ENCODE assay signal across 8 cellular contexts in genomic region chr1:1371741-1372711, GRCh38. TPM values are rescaled to one million over a fixed set of nuclear protein-coding genes. Genes with fewer than 3 reads are reported as not detected.
DNase-seq lines count a peak whose midpoint lies in the region; ATAC-seq, FAIRE-seq and TF ChIP-seq lines count a peak whose summit lies in the region.

No MANE protein-coding gene starts in this region.

- no peak overlapping the region; a peak in 1 of 4 replicates for H3K4me3 ChIP-seq in SK-N-SH (ENCODE audit: low read depth in 2 of 2, low read length in 1 of 2)

- peak overlapping the region; percentile 59 for H3K4me3 Mint-ChIP-seq in activated naive CD4-positive, alpha-beta T cell treated with anti-CD3 and anti-CD28 coated beads, Interleukin-2, amount 10 ng/mL, durations not matched to agents 7 days and 5 days

- H3K4me2 ChIP-seq in SK-N-SH = no peak overlapping the region

- no peaks in the 10 kb centered on the region for H3K27me3 Mint-ChIP-seq in activated naive CD4-positive, alpha-beta T cell treated with anti-CD3 and anti-CD28 coated beads, Interleukin-2, amount 10 ng/mL, durations not matched to agents 7 days and 5 days

- peaks cover 50% of the 10 kb centered on the region for H3K4me1 Mint-ChIP-seq in activated naive CD4-positive, alpha-beta T cell treated with anti-CD3 and anti-CD28 coated beads, Interleukin-2, amount 10 ng/mL, durations not matched to agents 7 days and 5 days

- TF ChIP-seq CTCF in D721Med (IDR thresholded peaks at IDR 0.05; ENCODE audit: insufficient read depth, missing control alignments) (peak; percentile 63), SK-N-SH (IDR thresholded peaks at IDR 0.05) (peak; percentile 83)

- no peaks in the 10 kb centered on the region for H3K9me3 ChIP-seq in SK-N-SH

- TF ChIP-seq EP300 in SK-N-SH (IDR thresholded peaks at IDR 0.05; ENCODE audit: borderline replicate concordance in 1 of 2, low read depth in 1 of 2, low read length in 1 of 2) = no peak

- DNase-seq in D721Med (ENCODE audit: insufficient read length, low spot score) (no peak), HTR-8/SVneo (ENCODE audit: insufficient read length, low spot score) (peak; percentile 78), SK-N-SH (peak; percentile 93), left ventricle myocardium superior (peak; percentile 80), pons (ENCODE audit: low spot score) (no peak)
- DNase-seq in activated naive CD4-positive, alpha-beta T cell treated with anti-CD3 and anti-CD28 coated beads, Interleukin-2, amount 10 ng/mL, durations not matched to agents 7 days and 5 days = peak; percentile 86
- peak; percentile 53 to 89 (median 72) for DNase-seq in stimulated activated CD4-positive, alpha-beta T cell treated with anti-CD3 and anti-CD28 coated beads, Interleukin-12 subunit alpha, Interleukin-12 subunit beta, amount 100 ng/mL, for 48 hours (ENCODE audit: low read depth in 2 of 3, low spot score in 1 of 3)

- POLR2A ChIA-PET in SK-N-SH (lab: Yijun Ruan, JAX) = interaction anchor here (0.6 to 1.1 kb wide), 3 partner anchors 17 to 27 kb away, joined by 3 to 5 read pairs (median 4); partner anchors contain the start of gene CCNL2

- peaks cover 36% of the 10 kb centered on the region for H3K79me2 ChIP-seq in SK-N-SH (ENCODE audit: insufficient read depth)

- H3K4me1 ChIP-seq in SK-N-SH (ENCODE audit: control insufficient read depth in 1 of 2, insufficient read depth in 2 of 2, low read depth in 1 of 2, low read length in 1 of 2) = peaks cover 0 to 29% of the 10 kb centered on the region in 2 experiments; a peak in 1 of 4 replicates

- intact Hi-C loops in left ventricle myocardium superior (cut with micrococcal nuclease) = no loop called here

- H3K9ac ChIP-seq in SK-N-SH = no peak overlapping the region

- H4K20me1 ChIP-seq in SK-N-SH (ENCODE audit: insufficient read depth) = no peaks in the 10 kb centered on the region

- FAIRE-seq in D721Med (lab: Jason Lieb, UNC) (no peak), HTR-8/SVneo (lab: Jason Lieb, UNC) (no peak)

- peak; percentile 33 for ATAC-seq in left ventricle myocardium superior
- ATAC-seq in HG03565 (IDR thresholded peaks at IDR 0.05; ENCODE audit: unreplicated experiment) = no peak

- peak overlapping the region; percentile 64 for H3K27ac Mint-ChIP-seq in activated naive CD4-positive, alpha-beta T cell treated with anti-CD3 and anti-CD28 coated beads, Interleukin-2, amount 10 ng/mL, durations not matched to agents 7 days and 5 days

- peaks cover 11% of the 10 kb centered on the region for H3K36me3 Mint-ChIP-seq in activated naive CD4-positive, alpha-beta T cell treated with anti-CD3 and anti-CD28 coated beads, Interleukin-2, amount 10 ng/mL, durations not matched to agents 7 days and 5 days

- H3F3A ChIP-seq in SK-N-SH (replicated peaks; ENCODE audit: insufficient read depth) = peaks cover 14% of the 10 kb centered on the region

- peaks cover 0 to 8% of the 10 kb centered on the region in 2 experiments for H3K36me3 ChIP-seq in SK-N-SH (replicated peaks in 1 of 2; ENCODE audit: control insufficient read depth in 1 of 2, insufficient read depth in 2 of 2, low read length in 1 of 2)

- no peaks in the 10 kb centered on the region for H3K9me2 ChIP-seq in SK-N-SH

- peak overlapping the region in 1 of 2 experiments; percentile 8; a peak in 1 of 4 replicates for H3K27ac ChIP-seq in SK-N-SH (ENCODE audit: low read depth in 2 of 2, low read length in 1 of 2)

- CTCF ChIA-PET in SK-N-SH (lab: Yijun Ruan, JAX) = interaction anchor here (0.6 to 5.9 kb wide), 26 partner anchors 9 to 339 kb away, joined by 3 to 48 read pairs (median 4); partner anchors contain the start of genes DVL1, MXRA8 and UBE2J2
- CTCF ChIA-PET in activated naive CD4-positive, alpha-beta T cell treated with anti-CD3 and anti-CD28 coated beads, Interleukin-2, amount 10 ng/mL, durations not matched to agents 7 days and 5 days (lab: Charles Lee) = interaction anchor here (0.7 to 4.1 kb wide), 17 partner anchors 9 to 358 kb away, joined by 3 to 21 read pairs (median 4); partner anchors contain the start of genes ATAD3A, CCNL2, DVL1 and ISG15

- peak; percentile 72 for TF ChIP-seq RAD21 in SK-N-SH (IDR thresholded peaks at IDR 0.05; ENCODE audit: low read length)

- WGBS in SK-N-SH (ENCODE audit: low lambda C conversion rate) = 40% methylated on average over 2 of the region's 26 CpGs

- no peaks in the 10 kb centered on the region for H3K27me3 ChIP-seq in SK-N-SH (ENCODE audit: insufficient read depth)

- no peaks in the 10 kb centered on the region for H3K9me3 Mint-ChIP-seq in activated naive CD4-positive, alpha-beta T cell treated with anti-CD3 and anti-CD28 coated beads, Interleukin-2, amount 10 ng/mL, durations not matched to agents 7 days and 5 days

- H2AFZ ChIP-seq in SK-N-SH (ENCODE audit: low read depth) = no peak overlapping the region

TF ChIP-seq in SK-N-SH, 30 proteins besides CTCF, POLR2A, EP300 and RAD21:
- peak; percentile 81 for TF ChIP-seq SMC3 (IDR thresholded peaks at IDR 0.05; ENCODE audit: low read depth, low read length)
- TF ChIP-seq SIN3A (IDR thresholded peaks at IDR 0.05; ENCODE audit: borderline replicate concordance, low read depth, low read length) = no peak

RNA-seq across cellular contexts. Expression of gene AURKAIP1, which starts 3.0 kb away (rescaled TPM):
- polyA plus RNA-seq in SK-N-SH (2012; rRNA removed) = 175 and 214 TPM in 2 replicates
- 124 and 141 TPM in 2 replicates for polyA plus RNA-seq in SK-N-SH (2012; cell fraction: cytosol; rRNA removed)
- polyA plus RNA-seq in SK-N-SH (2012; cell fraction: nucleus; rRNA removed) = 147 and 267 TPM in 2 replicates
- 268 TPM for total RNA-seq in left ventricle myocardium superior

RNA-seq across cellular contexts. Expression of gene MXRA8, which starts 13.7 kb away (rescaled TPM):
- 2.5 and 3.8 TPM in 2 replicates for polyA plus RNA-seq in SK-N-SH (2012; rRNA removed)
- 0.90 and 1.8 TPM in 2 replicates for polyA plus RNA-seq in SK-N-SH (2012; cell fraction: cytosol; rRNA removed)
- 14.2 and 20.4 TPM in 2 replicates for polyA plus RNA-seq in SK-N-SH (2012; cell fraction: nucleus; rRNA removed)
- total RNA-seq in left ventricle myocardium superior = 16.8 TPM

RNA-seq across cellular contexts. Expression of gene DVL1, which starts 22.8 kb away (rescaled TPM):
- 31.3 and 32.0 TPM in 2 replicates for polyA plus RNA-seq in SK-N-SH (2012; rRNA removed)
- 7.9 and 13.4 TPM in 2 replicates for polyA plus RNA-seq in SK-N-SH (2012; cell fraction: cytosol; rRNA removed)
- 145 and 194 TPM in 2 replicates for polyA plus RNA-seq in SK-N-SH (2012; cell fraction: nucleus; rRNA removed)
- total RNA-seq in left ventricle myocardium superior = 144 TPM

RNA-seq across cellular contexts. Expression of gene CCNL2, which starts 27.1 kb away (rescaled TPM):
- polyA plus RNA-seq in SK-N-SH (2012; rRNA removed) = 362 and 475 TPM in 2 replicates
- polyA plus RNA-seq in SK-N-SH (2012; cell fraction: cytosol; rRNA removed) = 51.6 and 68.2 TPM in 2 replicates
- 3,259 and 3,720 TPM in 2 replicates for polyA plus RNA-seq in SK-N-SH (2012; cell fraction: nucleus; rRNA removed)
- 61.0 TPM for total RNA-seq in left ventricle myocardium superior

RNA-seq across cellular contexts. Expression of gene MRPL20, which starts 35.1 kb away (rescaled TPM):
- 159 and 210 TPM in 2 replicates for polyA plus RNA-seq in SK-N-SH (2012; rRNA removed)
- polyA plus RNA-seq in SK-N-SH (2012; cell fraction: cytosol; rRNA removed) = 202 and 236 TPM in 2 replicates
- 104 and 133 TPM in 2 replicates for polyA plus RNA-seq in SK-N-SH (2012; cell fraction: nucleus; rRNA removed)
- 155 TPM for total RNA-seq in left ventricle myocardium superior

Comparison
In these comparisons a context has a peak if more than half of its experiments do, and no peak if none do; other contexts are left out.
1. DNase-seq: peak in HTR-8/SVneo (single experiment), SK-N-SH (single experiment), activated naive CD4-positive, alpha-beta T cell treated with anti-CD3 and anti-CD28 coated beads, Interleukin-2, amount 10 ng/mL, durations not matched to agents 7 days and 5 days (single experiment), left ventricle myocardium superior (single experiment) and stimulated activated CD4-positive, alpha-beta T cell treated with anti-CD3 and anti-CD28 coated beads, Interleukin-12 subunit alpha, Interleukin-12 subunit beta, amount 100 ng/mL, for 48 hours (3 of 3); none in D721Med (single experiment) and pons (single experiment).